In the genomic region with DNA sequence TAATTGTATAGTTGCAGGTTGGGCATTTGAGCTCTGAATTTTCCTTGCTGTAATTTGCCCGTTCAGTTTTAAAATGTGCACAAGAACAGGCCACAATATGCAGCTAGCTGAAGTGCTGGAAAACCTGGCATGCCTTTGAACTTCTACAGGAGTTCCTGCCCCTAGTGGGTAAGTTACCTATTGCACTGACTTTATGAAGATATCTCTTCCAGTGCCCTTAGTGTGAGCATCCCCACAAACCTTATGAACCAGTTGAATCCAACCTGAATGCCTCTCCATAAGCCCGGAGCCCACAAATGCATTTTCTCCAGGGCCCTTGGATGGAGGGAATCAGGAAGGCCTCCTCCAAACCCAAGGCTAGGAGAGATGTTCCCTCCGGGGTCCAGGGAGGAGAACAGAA, we compare ENCODE assay signal across 8 cellular contexts.
DNase-seq lines count a peak whose midpoint lies in the region; ATAC-seq, FAIRE-seq and TF ChIP-seq lines count a peak whose summit lies in the region.

No MANE protein-coding gene starts in this region.

- no peak for DNase-seq in activated naive CD8-positive, alpha-beta T cell treated with anti-CD3 and anti-CD28 coated beads, Interleukin-2, amount 50 U/mL, for 24 hours
- DNase-seq in activated naive CD8-positive, alpha-beta T cell treated with anti-CD3 and anti-CD28 coated beads for 36 hours = no peak
- DNase-seq in NCI-H69 (lab: John Stamatoyannopoulos, UW) (peak; percentile 37), endothelial cell (ENCODE audit: low spot score) (no peak), type B pancreatic cell (ENCODE audit: extremely low spot score, unreplicated experiment) (no peak), CD1c-positive myeloid dendritic cell (ENCODE audit: extremely low spot score) (no peak), caudate nucleus (lab: John Stamatoyannopoulos, UW) (no peak), frontal cortex (ENCODE audit: low spot score in 2 of 2) (no peak)

- no peaks in the 10 kb centered on the region for H3K9me3 Mint-ChIP-seq in activated naive CD8-positive, alpha-beta T cell treated with anti-CD3 and anti-CD28 coated beads, Interleukin-2, amount 50 U/mL, for 24 hours
- no peaks in the 10 kb centered on the region for H3K9me3 Mint-ChIP-seq in activated naive CD8-positive, alpha-beta T cell treated with anti-CD3 and anti-CD28 coated beads for 36 hours
- H3K9me3 Mint-ChIP-seq in endothelial cell (ENCODE audit: unreplicated experiment) = no peaks in the 10 kb centered on the region
- no peaks in the 10 kb centered on the region for H3K9me3 Mint-ChIP-seq in type B pancreatic cell

- H3K27ac ChIP-seq in caudate nucleus (ENCODE audit: low read depth, low read length) = no peak overlapping the region

- H3K27ac Mint-ChIP-seq in activated naive CD8-positive, alpha-beta T cell treated with anti-CD3 and anti-CD28 coated beads, Interleukin-2, amount 50 U/mL, for 24 hours = no peak overlapping the region
- no peak overlapping the region for H3K27ac Mint-ChIP-seq in activated naive CD8-positive, alpha-beta T cell treated with anti-CD3 and anti-CD28 coated beads for 36 hours
- no peak overlapping the region for H3K27ac Mint-ChIP-seq in endothelial cell (ENCODE audit: unreplicated experiment)
- no peak overlapping the region for H3K27ac Mint-ChIP-seq in type B pancreatic cell

- no peaks in the 10 kb centered on the region for H3K27me3 Mint-ChIP-seq in activated naive CD8-positive, alpha-beta T cell treated with anti-CD3 and anti-CD28 coated beads, Interleukin-2, amount 50 U/mL, for 24 hours
- no peaks in the 10 kb centered on the region for H3K27me3 Mint-ChIP-seq in activated naive CD8-positive, alpha-beta T cell treated with anti-CD3 and anti-CD28 coated beads for 36 hours
- peaks cover 4% of the 10 kb centered on the region for H3K27me3 Mint-ChIP-seq in endothelial cell (ENCODE audit: unreplicated experiment)
- H3K27me3 Mint-ChIP-seq in type B pancreatic cell = no peaks in the 10 kb centered on the region

- FAIRE-seq in frontal cortex (lab: Jason Lieb, UNC) = no peak

- ATAC-seq in activated naive CD8-positive, alpha-beta T cell treated with anti-CD3 and anti-CD28 coated beads, Interleukin-2, amount 50 U/mL, for 24 hours = peak; percentile 30

- no peak overlapping the region for H3K4me3 Mint-ChIP-seq in activated naive CD8-positive, alpha-beta T cell treated with anti-CD3 and anti-CD28 coated beads, Interleukin-2, amount 50 U/mL, for 24 hours
- no peak overlapping the region for H3K4me3 Mint-ChIP-seq in activated naive CD8-positive, alpha-beta T cell treated with anti-CD3 and anti-CD28 coated beads for 36 hours
- H3K4me3 Mint-ChIP-seq in endothelial cell (ENCODE audit: unreplicated experiment) = no peak overlapping the region
- no peak overlapping the region for H3K4me3 Mint-ChIP-seq in type B pancreatic cell

- H3K36me3 Mint-ChIP-seq in activated naive CD8-positive, alpha-beta T cell treated with anti-CD3 and anti-CD28 coated beads, Interleukin-2, amount 50 U/mL, for 24 hours (ENCODE audit: low read depth) = peaks cover 17% of the 10 kb centered on the region
- peaks cover 7% of the 10 kb centered on the region for H3K36me3 Mint-ChIP-seq in activated naive CD8-positive, alpha-beta T cell treated with anti-CD3 and anti-CD28 coated beads for 36 hours
- peaks cover 5% of the 10 kb centered on the region for H3K36me3 Mint-ChIP-seq in endothelial cell (ENCODE audit: low read depth, unreplicated experiment)
- peaks cover 7% of the 10 kb centered on the region for H3K36me3 Mint-ChIP-seq in type B pancreatic cell

- TF ChIP-seq CTCF in endothelial cell (IDR thresholded peaks at IDR 0.05; ENCODE audit: unreplicated experiment) (peak; percentile 67), type B pancreatic cell (conservative IDR thresholded peaks at IDR 0.05) (peak; percentile 65)

- peaks cover 26% of the 10 kb centered on the region for H3K4me1 Mint-ChIP-seq in activated naive CD8-positive, alpha-beta T cell treated with anti-CD3 and anti-CD28 coated beads, Interleukin-2, amount 50 U/mL, for 24 hours
- H3K4me1 Mint-ChIP-seq in activated naive CD8-positive, alpha-beta T cell treated with anti-CD3 and anti-CD28 coated beads for 36 hours = peaks cover 23% of the 10 kb centered on the region
- peaks cover 56% of the 10 kb centered on the region for H3K4me1 Mint-ChIP-seq in endothelial cell (ENCODE audit: unreplicated experiment)
- H3K4me1 Mint-ChIP-seq in type B pancreatic cell (ENCODE audit: unreplicated experiment) = peaks cover 23% of the 10 kb centered on the region
